12 cellular contexts compared by ENCODE assay signal in genomic region chr2:238305092-238305862, GRCh38. TPM values are rescaled to one million over a fixed set of nuclear protein-coding genes. Genes with fewer than 3 reads are reported as not detected.
DNase-seq lines count a peak whose midpoint lies in the region; ATAC-seq, FAIRE-seq and TF ChIP-seq lines count a peak whose summit lies in the region.
"Had no signal": no experiment of that assay in that cellular context is flagged by ENCODE, and none has a peak within 500 bp of the region (broad histone marks: within the 10 kb centered on the region; RNA-seq: fewer than 3 reads in every experiment).

No MANE protein-coding gene starts in this region.

- H3K27ac ChIP-seq in DOHH2 (ENCODE audit: low read depth, low read length) (no peak overlapping the region), mucosa of rectum (ENCODE audit: low read depth in 2 of 2, low read length in 2 of 2) (peak overlapping the region; percentile 37 to 43)
- H3K27ac ChIP-seq: skin epidermis had no signal

- TF ChIP-seq CTCF in DOHH2 (IDR thresholded peaks at IDR 0.05; ENCODE audit: low read depth, low read length, poor library complexity, severe bottlenecking) (peak; percentile 30), LNCAP (IDR thresholded peaks at IDR 0.05) (peak; percentile 21; the same call in 1 of the 2 replicates), bronchial epithelial cell (IDR thresholded peaks at IDR 0.05; ENCODE audit: insufficient read depth, low read length, severe bottlenecking) (peak; percentile 50)

- H3K4me3 ChIP-seq in DOHH2 (ENCODE audit: low read length) = no peak overlapping the region
- no peak overlapping the region for H3K4me3 ChIP-seq in bronchial epithelial cell (ENCODE audit: low read depth, low read length)
- H3K4me3 ChIP-seq in mucosa of rectum (ENCODE audit: low read length in 2 of 2) = no peak overlapping the region
- H3K4me3 ChIP-seq: colonic mucosa, skin epidermis had no signal

- no peaks in the 10 kb centered on the region for H3K9me3 ChIP-seq in DOHH2 (ENCODE audit: control insufficient read depth, insufficient read depth, low read length)
- H3K9me3 ChIP-seq in mucosa of rectum (ENCODE audit: control insufficient read depth in 2 of 2, low read length in 2 of 2) = no peaks in the 10 kb centered on the region
- H3K9me3 ChIP-seq: colonic mucosa had no signal

- FAIRE-seq in bronchial epithelial cell (lab: Jason Lieb, UNC) = peak; percentile 52

- H3K4me2 ChIP-seq in DOHH2 (ENCODE audit: low read length) = no peak overlapping the region

- H3K9ac ChIP-seq in mucosa of rectum (ENCODE audit: low read depth in 1 of 2, low read length in 2 of 2) = peak overlapping the region in 1 of 2 donors; percentile 11

- H4K20me1 ChIP-seq in DOHH2 (ENCODE audit: control insufficient read depth, insufficient read depth, low read depth, low read length) = no peaks in the 10 kb centered on the region

- H3K4me1 ChIP-seq in DOHH2 (ENCODE audit: control insufficient read depth, low read length) (peaks cover 14% of the 10 kb centered on the region), mucosa of rectum (ENCODE audit: control insufficient read depth in 2 of 2, insufficient read depth in 2 of 2, low read length in 2 of 2) (peaks cover 15 to 24% of the 10 kb centered on the region in 2 donors)
- H3K4me1 ChIP-seq: colonic mucosa had no signal

- no peaks in the 10 kb centered on the region for H3K27me3 ChIP-seq in DOHH2 (ENCODE audit: control insufficient read depth, low read length)
- H3K27me3 ChIP-seq in bronchial epithelial cell (ENCODE audit: control insufficient read depth, insufficient read depth, low read length) = no peaks in the 10 kb centered on the region
- H3K27me3 ChIP-seq in mucosa of rectum (ENCODE audit: control insufficient read depth in 2 of 2, insufficient read depth in 2 of 2, low read length in 2 of 2) = no peaks in the 10 kb centered on the region
- H3K27me3 ChIP-seq: colonic mucosa had no signal

- H3K36me3 ChIP-seq in DOHH2 (ENCODE audit: control insufficient read depth, low read length) (no peaks in the 10 kb centered on the region), bronchial epithelial cell (ENCODE audit: control insufficient read depth, insufficient read depth, low read length) (no peaks in the 10 kb centered on the region), mucosa of rectum (ENCODE audit: control insufficient read depth in 2 of 2, insufficient read depth in 2 of 2, low read length in 2 of 2) (no peaks in the 10 kb centered on the region)
- H3K36me3 ChIP-seq: colonic mucosa had no signal

- no peaks in the 10 kb centered on the region for H3K9me2 ChIP-seq in DOHH2 (replicated peaks; ENCODE audit: control insufficient read depth, low read length)

- H3F3A ChIP-seq in DOHH2 (ENCODE audit: control insufficient read depth, insufficient read depth) = no peaks in the 10 kb centered on the region

- no peaks in the 10 kb centered on the region for H3K4me1 Mint-ChIP-seq in activated T-cell treated with anti-CD3 and anti-CD28 coated beads, Interleukin-2, amount 50 U/mL, for 72 hours (ENCODE audit: low read depth)

- DNase-seq in bronchial epithelial cell (ENCODE audit: low read depth) (peak; percentile 44), GM03348 (ENCODE audit: low spot score) (no peak), NCI-H146 (lab: John Stamatoyannopoulos, UW) (no peak), NCI-H1105 treated with DMSO at 0.1 percent for 48 hours (lab: John Stamatoyannopoulos, UW) (no peak)
- no peak for DNase-seq in activated T-cell treated with anti-CD3 and anti-CD28 coated beads, Interleukin-2, amount 50 U/mL, for 72 hours
- DNase-seq: NCI-H1694, OCI-M1 had no signal

- ATAC-seq in activated T-cell treated with anti-CD3 and anti-CD28 coated beads, Interleukin-2, amount 50 U/mL, for 72 hours (replicated peaks in 1 of 2) = no peak

- no peak overlapping the region for H3K4me3 Mint-ChIP-seq in activated T-cell treated with anti-CD3 and anti-CD28 coated beads, Interleukin-2, amount 50 U/mL, for 72 hours

- H3K36me3 Mint-ChIP-seq in activated T-cell treated with anti-CD3 and anti-CD28 coated beads, Interleukin-2, amount 50 U/mL, for 72 hours (ENCODE audit: insufficient read depth in 2 of 2) = no peaks in the 10 kb centered on the region

- H3K27me3 Mint-ChIP-seq in activated T-cell treated with anti-CD3 and anti-CD28 coated beads, Interleukin-2, amount 50 U/mL, for 72 hours (ENCODE audit: low read depth) = peaks cover 2% of the 10 kb centered on the region

- no peaks in the 10 kb centered on the region for H3K79me2 ChIP-seq in DOHH2 (ENCODE audit: control insufficient read depth, low read length)

- no peak overlapping the region for H3K27ac Mint-ChIP-seq in activated T-cell treated with anti-CD3 and anti-CD28 coated beads, Interleukin-2, amount 50 U/mL, for 72 hours

- no peaks in the 10 kb centered on the region for H3K9me3 Mint-ChIP-seq in activated T-cell treated with anti-CD3 and anti-CD28 coated beads, Interleukin-2, amount 50 U/mL, for 72 hours

RNA-seq across cellular contexts. Expression of gene TRAF3IP1, which starts 15.0 kb away (rescaled TPM):
- 9.2 and 11.4 TPM in 2 replicates for total RNA-seq in bronchial epithelial cell
- total RNA-seq in activated T-cell treated with anti-CD3 and anti-CD28 coated beads, Interleukin-2, amount 50 U/mL, for 72 hours = 10 to 100 TPM in 1 of 2 donors, 1 to 10 TPM in 1; 7.0 to 13.1 TPM

RNA-seq across cellular contexts. Expression of gene PER2, which starts 16.9 kb away (rescaled TPM):
- total RNA-seq in bronchial epithelial cell = 11.3 and 19.1 TPM in 2 replicates
- 10 to 100 TPM in 1 of 2 donors, 1 to 10 TPM in 1; 8.9 to 12.4 TPM for total RNA-seq in activated T-cell treated with anti-CD3 and anti-CD28 coated beads, Interleukin-2, amount 50 U/mL, for 72 hours
